In the genomic region with DNA sequence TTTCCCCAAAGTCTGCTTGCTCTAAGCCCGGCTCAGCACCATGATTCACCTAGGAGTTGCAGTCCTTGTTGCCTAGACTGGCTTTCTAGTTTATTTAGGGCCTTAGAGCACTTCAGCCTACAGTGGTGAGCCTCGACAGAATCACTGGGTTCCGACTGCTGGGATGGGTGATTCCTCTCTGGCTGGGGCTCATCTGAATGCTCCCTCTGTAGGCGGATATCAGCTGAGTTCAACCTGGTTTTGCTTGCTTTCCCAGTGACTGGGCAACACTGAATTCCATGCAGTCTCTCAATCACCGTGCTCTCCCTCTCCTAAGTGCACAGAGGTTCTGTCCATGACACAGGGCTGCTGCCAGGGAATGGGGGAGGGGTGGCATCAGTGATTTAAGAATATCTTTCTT, we compare ENCODE assay signal across 1 cellular context.
TF ChIP-seq lines count a peak whose summit lies in the region.

No MANE protein-coding gene starts in this region.

TF ChIP-seq in HepG2, 621 proteins besides CTCF, POLR2A, EP300 and RAD21 (continued from another document):
- TF ChIP-seq, protein P1, sequence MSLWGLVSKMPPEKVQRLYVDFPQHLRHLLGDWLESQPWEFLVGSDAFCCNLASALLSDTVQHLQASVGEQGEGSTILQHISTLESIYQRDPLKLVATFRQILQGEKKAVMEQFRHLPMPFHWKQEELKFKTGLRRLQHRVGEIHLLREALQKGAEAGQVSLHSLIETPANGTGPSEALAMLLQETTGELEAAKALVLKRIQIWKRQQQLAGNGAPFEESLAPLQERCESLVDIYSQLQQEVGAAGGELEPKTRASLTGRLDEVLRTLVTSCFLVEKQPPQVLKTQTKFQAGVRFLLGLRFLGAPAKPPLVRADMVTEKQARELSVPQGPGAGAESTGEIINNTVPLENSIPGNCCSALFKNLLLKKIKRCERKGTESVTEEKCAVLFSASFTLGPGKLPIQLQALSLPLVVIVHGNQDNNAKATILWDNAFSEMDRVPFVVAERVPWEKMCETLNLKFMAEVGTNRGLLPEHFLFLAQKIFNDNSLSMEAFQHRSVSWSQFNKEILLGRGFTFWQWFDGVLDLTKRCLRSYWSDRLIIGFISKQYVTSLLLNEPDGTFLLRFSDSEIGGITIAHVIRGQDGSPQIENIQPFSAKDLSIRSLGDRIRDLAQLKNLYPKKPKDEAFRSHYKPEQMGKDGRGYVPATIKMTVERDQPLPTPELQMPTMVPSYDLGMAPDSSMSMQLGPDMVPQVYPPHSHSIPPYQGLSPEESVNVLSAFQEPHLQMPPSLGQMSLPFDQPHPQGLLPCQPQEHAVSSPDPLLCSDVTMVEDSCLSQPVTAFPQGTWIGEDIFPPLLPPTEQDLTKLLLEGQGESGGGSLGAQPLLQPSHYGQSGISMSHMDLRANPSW (CRISPR knock-in tag; IDR thresholded peaks at IDR 0.05; ENCODE audit: borderline replicate concordance) = no peak
- TF ChIP-seq ZBTB25 (CRISPR knock-in tag; IDR thresholded peaks at IDR 0.05) (no peak), MATR3 (CRISPR knock-in tag; IDR thresholded peaks at IDR 0.05) (no peak), ATF7-NPFF (CRISPR knock-in tag; IDR thresholded peaks at IDR 0.05; ENCODE audit: low read depth) (no peak), ZNF101 (CRISPR knock-in tag; IDR thresholded peaks at IDR 0.05; ENCODE audit: borderline replicate concordance, low read depth) (no peak), ATAD3A (CRISPR knock-in tag; IDR thresholded peaks at IDR 0.05) (no peak), ZNF496 (CRISPR knock-in tag; IDR thresholded peaks at IDR 0.05; ENCODE audit: insufficient replicate concordance) (no peak), ZKSCAN8 (CRISPR knock-in tag; IDR thresholded peaks at IDR 0.05; ENCODE audit: borderline replicate concordance) (no peak), FOXA1 (IDR thresholded peaks at IDR 0.05) (no peak), FOXA1 (CRISPR knock-in tag; IDR thresholded peaks at IDR 0.05) (no peak), ZNF225 (CRISPR knock-in tag; IDR thresholded peaks at IDR 0.05) (no peak)
- TF ChIP-seq, protein P2, sequence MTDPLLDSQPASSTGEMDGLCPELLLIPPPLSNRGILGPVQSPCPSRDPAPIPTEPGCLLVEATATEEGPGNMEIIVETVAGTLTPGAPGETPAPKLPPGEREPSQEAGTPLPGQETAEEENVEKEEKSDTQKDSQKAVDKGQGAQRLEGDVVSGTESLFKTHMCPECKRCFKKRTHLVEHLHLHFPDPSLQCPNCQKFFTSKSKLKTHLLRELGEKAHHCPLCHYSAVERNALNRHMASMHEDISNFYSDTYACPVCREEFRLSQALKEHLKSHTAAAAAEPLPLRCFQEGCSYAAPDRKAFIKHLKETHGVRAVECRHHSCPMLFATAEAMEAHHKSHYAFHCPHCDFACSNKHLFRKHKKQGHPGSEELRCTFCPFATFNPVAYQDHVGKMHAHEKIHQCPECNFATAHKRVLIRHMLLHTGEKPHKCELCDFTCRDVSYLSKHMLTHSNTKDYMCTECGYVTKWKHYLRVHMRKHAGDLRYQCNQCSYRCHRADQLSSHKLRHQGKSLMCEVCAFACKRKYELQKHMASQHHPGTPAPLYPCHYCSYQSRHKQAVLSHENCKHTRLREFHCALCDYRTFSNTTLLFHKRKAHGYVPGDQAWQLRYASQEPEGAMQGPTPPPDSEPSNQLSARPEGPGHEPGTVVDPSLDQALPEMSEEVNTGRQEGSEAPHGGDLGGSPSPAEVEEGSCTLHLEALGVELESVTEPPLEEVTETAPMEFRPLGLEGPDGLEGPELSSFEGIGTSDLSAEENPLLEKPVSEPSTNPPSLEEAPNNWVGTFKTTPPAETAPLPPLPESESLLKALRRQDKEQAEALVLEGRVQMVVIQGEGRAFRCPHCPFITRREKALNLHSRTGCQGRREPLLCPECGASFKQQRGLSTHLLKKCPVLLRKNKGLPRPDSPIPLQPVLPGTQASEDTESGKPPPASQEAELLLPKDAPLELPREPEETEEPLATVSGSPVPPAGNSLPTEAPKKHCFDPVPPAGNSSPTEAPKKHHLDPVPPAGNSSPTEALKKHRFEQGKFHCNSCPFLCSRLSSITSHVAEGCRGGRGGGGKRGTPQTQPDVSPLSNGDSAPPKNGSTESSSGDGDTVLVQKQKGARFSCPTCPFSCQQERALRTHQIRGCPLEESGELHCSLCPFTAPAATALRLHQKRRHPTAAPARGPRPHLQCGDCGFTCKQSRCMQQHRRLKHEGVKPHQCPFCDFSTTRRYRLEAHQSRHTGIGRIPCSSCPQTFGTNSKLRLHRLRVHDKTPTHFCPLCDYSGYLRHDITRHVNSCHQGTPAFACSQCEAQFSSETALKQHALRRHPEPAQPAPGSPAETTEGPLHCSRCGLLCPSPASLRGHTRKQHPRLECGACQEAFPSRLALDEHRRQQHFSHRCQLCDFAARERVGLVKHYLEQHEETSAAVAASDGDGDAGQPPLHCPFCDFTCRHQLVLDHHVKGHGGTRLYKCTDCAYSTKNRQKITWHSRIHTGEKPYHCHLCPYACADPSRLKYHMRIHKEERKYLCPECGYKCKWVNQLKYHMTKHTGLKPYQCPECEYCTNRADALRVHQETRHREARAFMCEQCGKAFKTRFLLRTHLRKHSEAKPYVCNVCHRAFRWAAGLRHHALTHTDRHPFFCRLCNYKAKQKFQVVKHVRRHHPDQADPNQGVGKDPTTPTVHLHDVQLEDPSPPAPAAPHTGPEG (CRISPR knock-in tag; IDR thresholded peaks at IDR 0.05) = no peak
- TF ChIP-seq, protein P3, sequence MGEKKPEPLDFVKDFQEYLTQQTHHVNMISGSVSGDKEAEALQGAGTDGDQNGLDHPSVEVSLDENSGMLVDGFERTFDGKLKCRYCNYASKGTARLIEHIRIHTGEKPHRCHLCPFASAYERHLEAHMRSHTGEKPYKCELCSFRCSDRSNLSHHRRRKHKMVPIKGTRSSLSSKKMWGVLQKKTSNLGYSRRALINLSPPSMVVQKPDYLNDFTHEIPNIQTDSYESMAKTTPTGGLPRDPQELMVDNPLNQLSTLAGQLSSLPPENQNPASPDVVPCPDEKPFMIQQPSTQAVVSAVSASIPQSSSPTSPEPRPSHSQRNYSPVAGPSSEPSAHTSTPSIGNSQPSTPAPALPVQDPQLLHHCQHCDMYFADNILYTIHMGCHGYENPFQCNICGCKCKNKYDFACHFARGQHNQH (CRISPR knock-in tag; IDR thresholded peaks at IDR 0.05) = no peak
TF ChIP-seq in HepG2: peak in this region for 0.
